21 cellular contexts compared by ENCODE assay signal in the genomic region with DNA sequence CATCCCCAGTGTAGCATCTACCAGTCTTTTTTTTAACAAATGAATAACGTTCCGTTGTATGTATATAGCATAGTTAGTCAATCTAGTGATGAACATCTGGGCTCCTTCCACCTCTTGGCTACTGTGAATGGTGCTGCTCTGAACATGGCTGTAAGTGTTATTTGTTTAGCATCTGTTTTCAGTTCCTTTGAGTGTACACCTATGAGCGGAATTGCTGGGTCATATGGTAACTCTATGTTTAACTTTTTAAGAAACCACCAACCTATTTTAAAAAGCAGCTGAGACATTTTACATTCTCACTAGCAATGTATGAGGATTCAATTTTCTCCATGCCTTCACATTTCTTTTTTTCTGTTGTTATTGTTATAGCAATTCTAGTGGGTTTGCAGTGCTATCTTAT.
"Had no signal": no experiment of that assay in that cellular context is flagged by ENCODE, and none has a peak within 500 bp of the region (broad histone marks: within the 10 kb centered on the region; RNA-seq: fewer than 3 reads in every experiment).

No MANE protein-coding gene starts in this region.

- H3K4me1 ChIP-seq: SJSA1 had no signal

- H3K27ac ChIP-seq: SJSA1, SK-N-MC had no signal

- H3K27me3 ChIP-seq: SJSA1 had no signal

- H3K36me3 ChIP-seq: SJSA1 had no signal

- DNase-seq: KBM-7, MV-4-11, NCI-H1048, NCI-H1105, NCI-H1417, NCI-H1436 treated with DMSO at 0.1 percent for 48 hours, NCI-H1694, NCI-H187 treated with DMSO at 0.1 percent for 48 hours, NCI-H2029 treated with DMSO at 0.1 percent for 48 hours, NCI-H2171, NCI-H226, NCI-H446, NCI-H510A, NCI-H524 treated with DMSO at 0.1 percent for 48 hours, NCI-H69, NCI-H774, Right ventricle myocardium superior, RPMI8226, SIG-M5 had no signal

- H3K4me3 ChIP-seq: SJSA1, SK-N-MC had no signal
